ENCODE assay signal across 5 cellular contexts in genomic region chr4:150773032-150773431, GRCh38.
"Had no signal": no experiment of that assay in that cellular context is flagged by ENCODE, and none has a peak within 500 bp of the region (broad histone marks: within the 10 kb centered on the region; RNA-seq: fewer than 3 reads in every experiment).

No MANE protein-coding gene starts in this region.

- H3K4me3 Mint-ChIP-seq: GM23338, H9 had no signal

- DNase-seq: H9, HCEC 1CT, IMR-90 had no signal

- H3K9me3 Mint-ChIP-seq: GM23338, H9 had no signal

- ATAC-seq: GM23338, K562 had no signal

- H3K27ac Mint-ChIP-seq: GM23338, H9 had no signal
